8 cellular contexts compared by ENCODE assay signal in the genomic region with DNA sequence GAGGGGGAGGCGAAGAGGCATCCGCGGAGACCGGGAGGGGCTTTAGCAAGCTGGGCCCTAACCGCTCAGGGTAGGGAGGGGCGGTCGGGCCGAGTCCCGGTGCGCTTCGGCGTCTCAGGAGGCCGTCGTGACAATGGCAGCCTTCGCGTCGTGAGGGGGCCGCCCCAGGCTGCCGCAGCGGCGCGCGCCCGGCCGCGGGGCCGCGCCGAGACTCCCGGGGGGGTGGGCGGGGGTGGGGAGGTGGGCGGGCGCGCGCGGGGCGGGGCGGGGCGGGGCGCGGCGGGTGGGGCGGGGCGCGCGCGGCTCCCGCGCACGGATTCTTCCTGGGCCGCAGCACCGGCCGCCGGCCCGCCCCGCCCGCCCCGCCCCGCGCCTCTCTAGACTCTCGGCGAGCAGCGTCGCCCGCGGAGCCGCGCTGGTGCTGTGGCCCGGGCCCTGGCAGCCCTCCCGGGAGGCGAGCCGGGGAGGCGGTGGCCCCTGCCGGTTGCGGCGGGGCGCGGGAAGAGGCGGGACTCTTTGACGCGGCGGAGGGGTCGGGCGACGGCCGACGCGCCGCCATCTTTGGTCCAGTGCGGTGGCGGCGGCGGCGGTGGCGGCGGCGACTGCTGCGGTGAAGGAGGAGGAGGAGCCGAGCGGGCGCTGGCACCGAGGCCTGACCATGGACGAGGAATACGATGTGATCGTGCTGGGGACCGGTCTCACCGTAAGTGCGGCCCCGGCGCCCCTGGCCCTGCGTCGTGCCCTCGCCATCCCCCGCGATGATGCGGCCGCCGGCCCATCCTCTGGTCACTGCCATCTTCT. TPM values are rescaled to one million over a fixed set of nuclear protein-coding genes. Genes with fewer than 3 reads are reported as not detected.
DNase-seq lines count a peak whose midpoint lies in the region; ATAC-seq, FAIRE-seq and TF ChIP-seq lines count a peak whose summit lies in the region.

A gene (plus strand): TSS at position 558 of the 801 bp plus-strand sequence. CDS start 101 bp downstream, at position 659.

- intact Hi-C loops in endothelial cell of umbilical vein (cut with micrococcal nuclease) (no loop called here), mucosa of descending colon (cut with DNase I, micrococcal nuclease) (no loop called here)

- H2AFZ ChIP-seq in endothelial cell of umbilical vein (ENCODE audit: low read depth, low read length), result peak within 1 kb of the TSS; percentile 41

- TF ChIP-seq CTCF in endothelial cell of umbilical vein (IDR thresholded peaks at IDR 0.05; ENCODE audit: extremely low read depth in 1 of 2, insufficient read depth in 1 of 2, low read depth in 1 of 2, low read length in 2 of 2) (no peak), mucosa of descending colon (IDR thresholded peaks at IDR 0.05) (no peak)

- no peak for TF ChIP-seq POLR2A in endothelial cell of umbilical vein (IDR thresholded peaks at IDR 0.05; ENCODE audit: low read depth, low read length)

- dilution Hi-C loops in endothelial cell of umbilical vein (cut with MboI; ENCODE audit: extremely low pct_ligation_motif_present, low sequenced_read_pairs), result no loop called here

- peak within 1 kb of the TSS; percentile 66 to 83 (median 77) for H3K4me3 ChIP-seq in BLaER1 treated with 17β-estradiol and CSF1 and Interleukin-3, amounts not matched to agents 10 nM and 100 nM
- H3K4me3 ChIP-seq in endothelial cell of umbilical vein (replicated peaks in 1 of 3; ENCODE audit: insufficient read depth in 1 of 3, low read depth in 1 of 3, low read length in 3 of 3) (peak within 1 kb of the TSS; percentile 50 to 94 (median 75)), mucosa of descending colon (peak within 1 kb of the TSS; percentile 38), subcutaneous abdominal adipose tissue (ENCODE audit: low read depth in 1 of 5, low read length in 5 of 5) (peak within 1 kb of the TSS; percentile 60 to 76 (median 67))

- no TSS peak for BruUV-seq in endothelial cell of umbilical vein (replicated peaks; lab: Mats Ljungman, UMichigan)

- ATAC-seq in GM21619 (IDR thresholded peaks at IDR 0.05; ENCODE audit: unreplicated experiment), result peak; percentile 46
- ATAC-seq in mucosa of descending colon, result peak; percentile 78

- peak within 1 kb of the TSS; percentile 73 to 90 (median 86); a peak in 21 of 22 replicates for H3K27ac ChIP-seq in BLaER1 treated with 17β-estradiol and CSF1 and Interleukin-3, amounts not matched to agents 10 nM and 100 nM
- H3K27ac ChIP-seq in endothelial cell of umbilical vein (ENCODE audit: insufficient read depth, low read depth, low read length) (peak within 1 kb of the TSS; percentile 55), subcutaneous abdominal adipose tissue (ENCODE audit: low read depth, low read length) (peak within 1 kb of the TSS; percentile 54)

- peaks cover 3 to 50% (median 34%) of the 10 kb centered on the region in 11 experiments; a peak in 16 of 22 replicates for H3K27me3 ChIP-seq in BLaER1 treated with 17β-estradiol and CSF1 and Interleukin-3, amounts not matched to agents 10 nM and 100 nM
- H3K27me3 ChIP-seq in endothelial cell of umbilical vein (ENCODE audit: control insufficient read depth in 2 of 2, insufficient read depth in 2 of 2, low read length in 2 of 2), result no peaks in the 10 kb centered on the region
- peaks cover 0 to 16% (median 4%) of the 10 kb centered on the region in 5 donors for H3K27me3 ChIP-seq in subcutaneous abdominal adipose tissue (ENCODE audit: control insufficient read depth in 5 of 5, insufficient read depth in 4 of 5, low read length in 5 of 5)

- peak within 1 kb of the TSS; percentile 79 to 89 (median 84) for H3K9ac ChIP-seq in BLaER1 treated with 17β-estradiol and CSF1 and Interleukin-3, amounts not matched to agents 10 nM and 100 nM
- peak within 1 kb of the TSS; percentile 59 for H3K9ac ChIP-seq in endothelial cell of umbilical vein (replicated peaks; ENCODE audit: extremely low read depth, insufficient read depth, low read length)
- H3K9ac ChIP-seq in subcutaneous abdominal adipose tissue (ENCODE audit: low read length in 5 of 5), result peak within 1 kb of the TSS in 2 of 5 donors; percentile 46 to 57

- peaks cover 13 to 44% (median 24%) of the 10 kb centered on the region in 10 experiments; a peak in 19 of 20 replicates for H3K4me1 ChIP-seq in BLaER1 treated with 17β-estradiol and CSF1 and Interleukin-3, amounts not matched to agents 10 nM and 100 nM
- H3K4me1 ChIP-seq in endothelial cell of umbilical vein (ENCODE audit: control insufficient read depth, extremely low read depth, insufficient read depth, low read length) (peaks cover 7% of the 10 kb centered on the region), mucosa of descending colon (ENCODE audit: low read depth) (no peaks in the 10 kb centered on the region), subcutaneous abdominal adipose tissue (ENCODE audit: control insufficient read depth in 5 of 5, insufficient read depth in 5 of 5, low read length in 5 of 5) (peaks cover 1 to 28% (median 17%) of the 10 kb centered on the region in 5 donors)

- H3K79me2 ChIP-seq in endothelial cell of umbilical vein (ENCODE audit: control insufficient read depth, insufficient read depth, low read length), result peaks cover 42% of the 10 kb centered on the region

- H4K20me1 ChIP-seq in BLaER1 treated with 17β-estradiol and CSF1 and Interleukin-3, amounts not matched to agents 10 nM and 100 nM, result peaks cover 5 to 81% (median 53%) of the 10 kb centered on the region in 11 experiments; a peak in 20 of 22 replicates
- no peaks in the 10 kb centered on the region for H4K20me1 ChIP-seq in endothelial cell of umbilical vein (replicated peaks; ENCODE audit: control insufficient read depth, extremely low read depth, insufficient read depth, low read length)

- H3K4me2 ChIP-seq in BLaER1 treated with 17β-estradiol and CSF1 and Interleukin-3, amounts not matched to agents 10 nM and 100 nM, result peak within 1 kb of the TSS; percentile 79 to 90 (median 86)
- peak within 1 kb of the TSS; percentile 75 for H3K4me2 ChIP-seq in endothelial cell of umbilical vein (ENCODE audit: insufficient read depth, low read length)

- POLR2A ChIA-PET in endothelial cell of umbilical vein (lab: Charles Lee), result no interaction called here

- FAIRE-seq in endothelial cell of umbilical vein (lab: Jason Lieb, UNC), result no peak

- H3K36me3 ChIP-seq in BLaER1 treated with 17β-estradiol and CSF1 and Interleukin-3, amounts not matched to agents 10 nM and 100 nM, result peaks cover 20 to 74% (median 56%) of the 10 kb centered on the region in 11 experiments; a peak in 21 of 22 replicates
- peaks cover 4 to 39% of the 10 kb centered on the region in 2 experiments for H3K36me3 ChIP-seq in endothelial cell of umbilical vein (ENCODE audit: control insufficient read depth in 2 of 2, extremely low read depth in 1 of 2, insufficient read depth in 2 of 2, low read length in 2 of 2)
- H3K36me3 ChIP-seq in mucosa of descending colon (ENCODE audit: low read depth), result no peaks in the 10 kb centered on the region
- H3K36me3 ChIP-seq in subcutaneous abdominal adipose tissue (ENCODE audit: control insufficient read depth in 5 of 5, insufficient read depth in 5 of 5, low read length in 5 of 5), result peaks cover 0 to 66% (median 48%) of the 10 kb centered on the region in 5 donors

- DNase-seq in NCI-H345 (lab: John Stamatoyannopoulos, UW) (peak; percentile 68), endothelial cell of umbilical vein (ENCODE audit: low read depth, low spot score) (no peak), mucosa of descending colon (peak; percentile 55 to 70 (median 66))
- DNase-seq in activated CD8-positive, alpha-beta memory T cell treated with anti-CD3 and anti-CD28 coated beads, Interleukin-2, amount 50 U/mL, for 4 hours, result peak; percentile 56
- no peak for DNase-seq in NK-92 treated with Interleukin-12 subunit alpha and Interleukin-12 subunit beta, amount 100 ng/mL, for 24 hours (lab: John Stamatoyannopoulos, UW)

- no peaks in the 10 kb centered on the region for H3K9me1 ChIP-seq in endothelial cell of umbilical vein (replicated peaks; ENCODE audit: control insufficient read depth, extremely low read depth, insufficient read depth, low read length)

- H3K9me3 ChIP-seq in BLaER1 treated with 17β-estradiol and CSF1 and Interleukin-3, amounts not matched to agents 10 nM and 100 nM (replicated peaks in 1 of 11), result peaks cover 0 to 29% (median 12%) of the 10 kb centered on the region in 11 experiments; a peak in 12 of 22 replicates
- H3K9me3 ChIP-seq in endothelial cell of umbilical vein (replicated peaks; ENCODE audit: control insufficient read depth, insufficient read depth, low read length) (no peaks in the 10 kb centered on the region), mucosa of descending colon (no peaks in the 10 kb centered on the region), subcutaneous abdominal adipose tissue (ENCODE audit: control insufficient read depth in 5 of 5, low read length in 5 of 5) (peaks cover 0 to 2% (median 0%) of the 10 kb centered on the region in 5 donors)

- CTCF ChIA-PET in endothelial cell of umbilical vein (lab: Charles Lee), result no interaction called here

TF ChIP-seq in endothelial cell of umbilical vein, 7 proteins besides CTCF, POLR2A, EP300 and RAD21:
- no peak for TF ChIP-seq GATA2 (IDR thresholded peaks at IDR 0.05; ENCODE audit: insufficient read depth, insufficient read length, low read depth, low read length)
- TF ChIP-seq POLR2AphosphoS5 (IDR thresholded peaks at IDR 0.05; ENCODE audit: insufficient read depth, low read depth, low read length), result peak; percentile 38

RNA-seq across cellular contexts. Expression of the gene that starts here (rescaled TPM):
- total RNA-seq in endothelial cell of umbilical vein, result 128 and 131 TPM in 2 replicates
- 247 and 267 TPM in 2 replicates for polyA plus RNA-seq in endothelial cell of umbilical vein
- polyA plus RNA-seq in endothelial cell of umbilical vein (2011; cell fraction: cytosol; rRNA removed), result 167 and 182 TPM in 2 replicates
- 1,001 and 1,020 TPM in 2 replicates for polyA plus RNA-seq in endothelial cell of umbilical vein (2011; cell fraction: nucleus; rRNA removed)
- polyA plus RNA-seq in endothelial cell of umbilical vein (2012), result 130 and 167 TPM in 2 replicates
- polyA minus RNA-seq in endothelial cell of umbilical vein, result 141 and 144 TPM in 2 replicates
- polyA minus RNA-seq in endothelial cell of umbilical vein (2011; cell fraction: cytosol; rRNA and poly(A)+ RNA removed), result 29.2 TPM
- polyA minus RNA-seq in endothelial cell of umbilical vein (2011; cell fraction: nucleus; rRNA and poly(A)+ RNA removed), result 114 and 123 TPM in 2 replicates
- total RNA-seq in mucosa of descending colon, result 100 to 1,000 TPM in 1 of 3 donors, 10 to 100 TPM in 2; 67.1 to 117 (median 68.1) TPM

Comparison
In these comparisons a context has a peak if more than half of its experiments do, and no peak if none do; other contexts are left out.
1. DNase-seq: peak in NCI-H345 (single experiment), activated CD8-positive, alpha-beta memory T cell treated with anti-CD3 and anti-CD28 coated beads, Interleukin-2, amount 50 U/mL, for 4 hours (single experiment) and mucosa of descending colon (3 of 3); none in endothelial cell of umbilical vein (single experiment) and NK-92 treated with Interleukin-12 subunit alpha and Interleukin-12 subunit beta, amount 100 ng/mL, for 24 hours (single experiment).
2. Peak in every context shown above with its lines, with median percentiles within 50 percentile points of each other: H3K27ac ChIP-seq and H3K4me3 ChIP-seq.